ENCODE assay signal across 8 cellular contexts in the genomic region with DNA sequence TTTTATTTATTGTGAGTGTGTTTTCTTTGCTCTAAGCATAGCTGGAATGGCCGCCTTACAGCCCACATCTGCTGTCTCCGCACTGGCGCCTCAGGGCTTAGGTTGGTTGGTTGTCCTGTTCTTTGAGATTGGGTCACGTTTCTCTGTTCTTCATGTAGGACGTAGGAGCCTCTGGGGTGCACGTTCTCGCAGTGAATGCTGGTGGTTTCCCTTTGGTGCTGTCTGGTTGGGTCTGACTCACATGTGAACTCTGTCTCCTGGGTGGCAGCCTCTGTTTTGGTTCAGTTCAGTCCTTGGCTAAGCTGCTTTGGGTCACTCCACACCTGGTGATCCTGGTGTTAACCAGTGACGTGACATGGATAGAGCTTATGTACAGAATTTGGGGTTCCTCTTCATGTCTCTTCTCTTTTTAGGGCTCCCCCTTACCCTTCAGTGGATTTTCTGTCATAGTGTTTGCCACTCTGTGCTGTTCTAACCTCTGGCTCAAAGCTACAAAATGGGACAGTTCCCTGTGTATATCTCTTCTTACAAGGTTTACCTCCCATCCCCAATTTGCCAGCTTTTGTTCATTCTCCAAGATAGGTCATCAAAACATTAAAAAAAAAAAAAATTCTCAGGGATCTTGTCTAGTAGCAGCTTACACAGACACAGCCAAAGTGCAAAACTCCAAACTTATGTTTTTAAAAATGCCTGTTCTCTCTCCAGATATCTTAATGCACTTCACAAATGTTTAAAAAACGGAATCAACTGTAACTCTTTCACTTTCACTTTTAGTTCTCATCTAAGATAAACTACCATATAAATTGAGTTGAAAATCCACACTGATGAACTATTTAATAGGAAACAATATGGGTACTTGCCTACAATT. TPM values are rescaled to one million over a fixed set of nuclear protein-coding genes. Genes with fewer than 3 reads are reported as not detected.
DNase-seq lines count a peak whose midpoint lies in the region; ATAC-seq and TF ChIP-seq lines count a peak whose summit lies in the region.

No MANE protein-coding gene starts in this region.

- no peaks in the 10 kb centered on the region for H3K9me3 Mint-ChIP-seq in activated T-helper 17 cell treated with anti-CD3 and anti-CD28 coated beads, Interleukin-2, amount 50 U/mL, for 72 hours

- ATAC-seq in GM21717 (IDR thresholded peaks at IDR 0.05; ENCODE audit: unreplicated experiment) = peak; percentile 99
- peak; percentile 99 for ATAC-seq in activated T-helper 17 cell treated with anti-CD3 and anti-CD28 coated beads, Interleukin-2, amount 50 U/mL, for 72 hours (replicated peaks)

- TF ChIP-seq POLR2A in NB4 (IDR thresholded peaks at IDR 0.05; ENCODE audit: extremely low read depth, insufficient read length) = no peak

- H3K4me3 ChIP-seq in NB4 (ENCODE audit: low read depth, low read length) = peak overlapping the region; percentile 40

- peak overlapping the region; percentile 84 for H3K27ac Mint-ChIP-seq in activated T-helper 17 cell treated with anti-CD3 and anti-CD28 coated beads, Interleukin-2, amount 50 U/mL, for 72 hours

- peak overlapping the region; percentile 89 for H3K4me3 Mint-ChIP-seq in activated T-helper 17 cell treated with anti-CD3 and anti-CD28 coated beads, Interleukin-2, amount 50 U/mL, for 72 hours

- DNase-seq in Daoy (ENCODE audit: low read depth) (peak; percentile 54), NB4 (ENCODE audit: low read depth) (no peak), islet precursor cell (peak; percentile 59), RPMI8226 (no peak), NCI-H526 treated with DMSO at 0.1 percent for 48 hours (lab: John Stamatoyannopoulos, UW) (no peak)
- peak; percentile 40 to 51 for DNase-seq in stimulated activated CD8-positive, alpha-beta memory T cell treated with anti-CD3 and anti-CD28 coated beads, Interleukin-2, amount 100 ng/mL, for 48 hours (ENCODE audit: low read depth in 2 of 2)

- peaks cover 3% of the 10 kb centered on the region for H3K27me3 Mint-ChIP-seq in activated T-helper 17 cell treated with anti-CD3 and anti-CD28 coated beads, Interleukin-2, amount 50 U/mL, for 72 hours

- peaks cover 23% of the 10 kb centered on the region for H3K4me1 Mint-ChIP-seq in activated T-helper 17 cell treated with anti-CD3 and anti-CD28 coated beads, Interleukin-2, amount 50 U/mL, for 72 hours

- H3K36me3 Mint-ChIP-seq in activated T-helper 17 cell treated with anti-CD3 and anti-CD28 coated beads, Interleukin-2, amount 50 U/mL, for 72 hours (ENCODE audit: low read depth) = no peaks in the 10 kb centered on the region

- no peak for TF ChIP-seq CTCF in NB4 (IDR thresholded peaks at IDR 0.05; ENCODE audit: low read depth, low read length)

RNA-seq across cellular contexts. Expression of a gene that starts 12.8 kb away (rescaled TPM):
- 20.9 and 22.6 TPM in 2 replicates for total RNA-seq in Daoy (2014; rRNA removed; shearing (Covaris generic))
- 10 to 100 TPM; 38.5 to 62.7 TPM for total RNA-seq in activated T-helper 17 cell treated with anti-CD3 and anti-CD28 coated beads, Interleukin-2, amount 50 U/mL, for 72 hours

Comparison
In these comparisons a context has a peak if more than half of its experiments do, and no peak if none do; other contexts are left out.
1. DNase-seq: peak in Daoy (single experiment), islet precursor cell (single experiment) and stimulated activated CD8-positive, alpha-beta memory T cell treated with anti-CD3 and anti-CD28 coated beads, Interleukin-2, amount 100 ng/mL, for 48 hours (2 of 2); none in NB4 (single experiment), RPMI8226 (single experiment) and NCI-H526 treated with DMSO at 0.1 percent for 48 hours (single experiment).